In the genomic region with DNA sequence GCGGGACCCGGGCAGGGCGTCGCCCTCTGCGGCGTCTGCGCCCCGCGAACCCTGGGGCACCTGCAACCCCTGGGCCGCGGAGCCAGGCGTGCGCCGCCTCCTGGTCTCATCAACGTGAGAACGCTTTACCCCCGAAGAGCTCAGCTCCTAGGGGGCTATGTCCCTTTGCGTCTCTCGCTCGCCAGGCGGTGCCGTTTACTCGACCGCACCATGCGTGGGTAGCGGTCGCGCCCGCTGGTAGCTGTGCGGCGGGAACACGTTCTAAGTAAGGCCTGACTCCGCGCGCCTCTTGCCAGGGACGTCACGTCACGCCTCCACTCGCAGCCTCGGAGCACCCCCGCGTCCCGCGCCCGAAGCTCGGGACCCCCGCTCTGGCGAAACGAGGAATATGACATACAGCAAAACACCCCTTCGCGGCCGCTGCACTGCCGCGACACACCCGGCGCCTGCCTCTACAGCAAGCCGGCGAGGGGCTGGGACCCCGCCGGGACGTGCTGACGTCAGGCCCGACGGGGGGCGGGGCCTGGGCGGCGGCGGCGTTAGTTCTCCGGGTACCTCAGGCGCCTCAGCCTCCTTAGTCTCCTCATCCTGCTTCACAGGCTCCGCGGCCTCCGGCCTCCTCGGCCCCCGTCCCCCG, we compare ENCODE assay signal across 8 cellular contexts. TPM values are rescaled to one million over a fixed set of nuclear protein-coding genes. Genes with fewer than 3 reads are reported as not detected.
DNase-seq lines count a peak whose midpoint lies in the region; ATAC-seq and TF ChIP-seq lines count a peak whose summit lies in the region.

TSS of gene RAB11FIP3 (plus strand) at position 568 of the 637 bp plus-strand sequence. CDS start 358 bp downstream, outside the sequence.

- H3K9me2 ChIP-seq in DOHH2 (replicated peaks; ENCODE audit: control insufficient read depth, low read length) (no peaks in the 10 kb centered on the region), Karpas-422 (replicated peaks; ENCODE audit: insufficient read depth, low read length) (no peaks in the 10 kb centered on the region)

- peaks cover 16% of the 10 kb centered on the region for H3K36me3 ChIP-seq in DOHH2 (ENCODE audit: control insufficient read depth, low read length)
- no peaks in the 10 kb centered on the region for H3K36me3 ChIP-seq in Karpas-422 (ENCODE audit: insufficient read depth, low read length)
- peaks cover 20% of the 10 kb centered on the region for H3K36me3 ChIP-seq in neuron (ENCODE audit: insufficient read depth, low read length)
- peaks cover 0 to 2% (median 0%) of the 10 kb centered on the region in 5 donors for H3K36me3 ChIP-seq in subcutaneous abdominal adipose tissue (ENCODE audit: control insufficient read depth in 5 of 5, insufficient read depth in 5 of 5, low read length in 5 of 5)

- peaks cover 12% of the 10 kb centered on the region for H3K27me3 ChIP-seq in DOHH2 (ENCODE audit: control insufficient read depth, low read length)
- no peaks in the 10 kb centered on the region for H3K27me3 ChIP-seq in Karpas-422 (ENCODE audit: low read length)
- no peaks in the 10 kb centered on the region for H3K27me3 ChIP-seq in neuron (ENCODE audit: insufficient read depth, low read length)
- H3K27me3 ChIP-seq in subcutaneous abdominal adipose tissue (ENCODE audit: control insufficient read depth in 5 of 5, insufficient read depth in 4 of 5, low read length in 5 of 5) = no peaks in the 10 kb centered on the region

- peaks cover 40% of the 10 kb centered on the region for H3K79me2 ChIP-seq in DOHH2 (ENCODE audit: control insufficient read depth, low read length)
- H3K79me2 ChIP-seq in Karpas-422 (ENCODE audit: low read length) = peaks cover 10% of the 10 kb centered on the region

- H3K4me3 ChIP-seq in DOHH2 (ENCODE audit: low read length) (peak within 1 kb of the TSS; percentile 86), Karpas-422 (ENCODE audit: low read length) (peak within 1 kb of the TSS; percentile 81), foreskin fibroblast (ENCODE audit: low read depth in 1 of 2, low read length in 2 of 2) (peak within 1 kb of the TSS; percentile 75 to 76), neuron (ENCODE audit: low read length) (peak within 1 kb of the TSS; percentile 61), subcutaneous abdominal adipose tissue (ENCODE audit: low read depth in 1 of 5, low read length in 5 of 5) (peak within 1 kb of the TSS in 4 of 5 donors; percentile 72 to 81 (median 76))

- H3K4me2 ChIP-seq in DOHH2 (ENCODE audit: low read length) (peak within 1 kb of the TSS; percentile 87), Karpas-422 (ENCODE audit: low read depth, low read length, poor library complexity, severe bottlenecking) (peak within 1 kb of the TSS; percentile 88)

- ATAC-seq in GM21723 (IDR thresholded peaks at IDR 0.05; ENCODE audit: unreplicated experiment) = peak; percentile 85

- H3F3A ChIP-seq in DOHH2 (ENCODE audit: control insufficient read depth, insufficient read depth) = no peaks in the 10 kb centered on the region

- DNase-seq in Karpas-422 (peak; percentile 94), SHP77 (lab: John Stamatoyannopoulos, UW) (peak; percentile 62 to 82), activated gamma-delta T cell (lab: John Stamatoyannopoulos, UW) (peak; percentile 72), foreskin fibroblast (peak; percentile 73 to 90)

- H3K27ac ChIP-seq in DOHH2 (ENCODE audit: low read depth, low read length) = no peak within 1 kb of the TSS
- no peak within 1 kb of the TSS for H3K27ac ChIP-seq in Karpas-422 (ENCODE audit: low read length)
- peak within 1 kb of the TSS; percentile 89 for H3K27ac ChIP-seq in subcutaneous abdominal adipose tissue (ENCODE audit: low read depth, low read length)

- TF ChIP-seq CTCF in DOHH2 (IDR thresholded peaks at IDR 0.05; ENCODE audit: low read depth, low read length, poor library complexity, severe bottlenecking) (peak; percentile 39), foreskin fibroblast (IDR thresholded peaks at IDR 0.05; ENCODE audit: low read depth, low read length) (peak; percentile 20)

- H3K9me3 ChIP-seq in DOHH2 (ENCODE audit: control insufficient read depth, insufficient read depth, low read length) = no peaks in the 10 kb centered on the region
- no peaks in the 10 kb centered on the region for H3K9me3 ChIP-seq in Karpas-422 (ENCODE audit: low read length)
- no peaks in the 10 kb centered on the region for H3K9me3 ChIP-seq in neuron (ENCODE audit: low read length)
- no peaks in the 10 kb centered on the region for H3K9me3 ChIP-seq in subcutaneous abdominal adipose tissue (ENCODE audit: control insufficient read depth in 5 of 5, low read length in 5 of 5)

- H4K20me1 ChIP-seq in DOHH2 (ENCODE audit: control insufficient read depth, insufficient read depth, low read depth, low read length) = peaks cover 5% of the 10 kb centered on the region; the same call in 1 of the 2 replicates
- peaks cover 16% of the 10 kb centered on the region; the same call in 1 of the 2 replicates for H4K20me1 ChIP-seq in Karpas-422 (ENCODE audit: insufficient read depth, low read depth, low read length)

- H3K9ac ChIP-seq in Karpas-422 (ENCODE audit: low read length) = peak within 1 kb of the TSS; percentile 71
- peak within 1 kb of the TSS; percentile 48 to 84 (median 78) for H3K9ac ChIP-seq in subcutaneous abdominal adipose tissue (ENCODE audit: low read length in 5 of 5)

- H2AFZ ChIP-seq in Karpas-422 (ENCODE audit: low read length) = peak within 1 kb of the TSS; percentile 99
- peak within 1 kb of the TSS; percentile 83 for H2AFZ ChIP-seq in neuron (ENCODE audit: low read depth, low read length)

- H3K4me1 ChIP-seq in DOHH2 (ENCODE audit: control insufficient read depth, low read length) = peaks cover 34% of the 10 kb centered on the region
- peaks cover 30% of the 10 kb centered on the region for H3K4me1 ChIP-seq in Karpas-422 (ENCODE audit: low read length)
- peaks cover 21% of the 10 kb centered on the region for H3K4me1 ChIP-seq in neuron (ENCODE audit: insufficient read depth, low read length)
- H3K4me1 ChIP-seq in subcutaneous abdominal adipose tissue (ENCODE audit: control insufficient read depth in 5 of 5, insufficient read depth in 5 of 5, low read length in 5 of 5) = peaks cover 6 to 36% (median 30%) of the 10 kb centered on the region in 5 donors

RNA-seq across cellular contexts. Expression of gene RAB11FIP3, which starts in this region (rescaled TPM):
- total RNA-seq in Karpas-422 (2014; rRNA removed; shearing (Covaris generic); ENCODE audit: low replicate concordance) = 6.0 and 17.2 TPM in 2 replicates
